15 cellular contexts compared by ENCODE assay signal in genomic region chr7:132066776-132067175, GRCh38.
DNase-seq lines count a peak whose midpoint lies in the region; ATAC-seq, FAIRE-seq and TF ChIP-seq lines count a peak whose summit lies in the region.
"Had no signal": no experiment of that assay in that cellular context is flagged by ENCODE, and none has a peak within 500 bp of the region (broad histone marks: within the 10 kb centered on the region; RNA-seq: fewer than 3 reads in every experiment).

No MANE protein-coding gene starts in this region.

- DNase-seq in H54 (ENCODE audit: insufficient read length, low spot score) (peak; percentile 27), cerebellar cortex (ENCODE audit: low spot score) (peak; percentile 33), medulla oblongata (ENCODE audit: extremely low spot score) (peak; percentile 70), suprapubic skin (ENCODE audit: low spot score in 2 of 2) (no peak), DMS53 (lab: John Stamatoyannopoulos, UW) (no peak), SK-N-DZ (ENCODE audit: low spot score) (no peak), SIG-M5 treated with dmso at 0.1 percent for 504 hours (lab: John Stamatoyannopoulos, UW; ENCODE audit: unreplicated experiment) (no peak)
- DNase-seq: adrenal gland; GF-D8; hippocampal formation; MM.1S; OCI-M1; stimulated activated CD8-positive, alpha-beta memory T cell treated with anti-CD3 and anti-CD28 coated beads, Interleukin-4, amount 100 ng/mL, for 48 hours had no signal

- no peak for FAIRE-seq in H54 (lab: Jason Lieb, UNC)

- TF ChIP-seq CTCF in suprapubic skin (IDR thresholded peaks at IDR 0.05), result no peak

- TF ChIP-seq EP300 in suprapubic skin (IDR thresholded peaks at IDR 0.05), result no peak

- ATAC-seq in HG02852 (IDR thresholded peaks at IDR 0.05; ENCODE audit: unreplicated experiment), result no peak

- peaks cover 3% of the 10 kb centered on the region for H3K27me3 ChIP-seq in suprapubic skin
- H3K27me3 ChIP-seq: adrenal gland had no signal

- H3K36me3 ChIP-seq in suprapubic skin, result no peaks in the 10 kb centered on the region
- H3K36me3 ChIP-seq: adrenal gland had no signal

- 50% methylated on average over 12 of the region's 12 CpGs for whole genome bisulfite sequencing in suprapubic skin

- no peaks in the 10 kb centered on the region for H3K9me3 ChIP-seq in suprapubic skin
- H3K9me3 ChIP-seq: adrenal gland had no signal

- H3K27ac ChIP-seq in suprapubic skin, result peak overlapping the region; percentile 69
- H3K27ac ChIP-seq: parathyroid adenoma had no signal

- TF ChIP-seq POLR2A in H54 (IDR thresholded peaks at IDR 0.05; ENCODE audit: low read depth, low read length) (no peak), suprapubic skin (IDR thresholded peaks at IDR 0.05) (no peak)

- H3K4me1 ChIP-seq in suprapubic skin, result peaks cover 19% of the 10 kb centered on the region
- H3K4me1 ChIP-seq: adrenal gland, parathyroid adenoma had no signal

- H3K4me3 ChIP-seq in suprapubic skin, result no peak overlapping the region
- H3K4me3 ChIP-seq: adrenal gland had no signal

Comparison
In these comparisons a context has a peak if more than half of its experiments do, and no peak if none do; other contexts are left out.
1. DNase-seq: peak in H54 (single experiment), cerebellar cortex (single experiment) and medulla oblongata (single experiment); none in suprapubic skin (0 of 2), DMS53 (single experiment), SK-N-DZ (single experiment) and SIG-M5 treated with dmso at 0.1 percent for 504 hours (single experiment).